36 cellular contexts compared by ENCODE assay signal in the genomic region with DNA sequence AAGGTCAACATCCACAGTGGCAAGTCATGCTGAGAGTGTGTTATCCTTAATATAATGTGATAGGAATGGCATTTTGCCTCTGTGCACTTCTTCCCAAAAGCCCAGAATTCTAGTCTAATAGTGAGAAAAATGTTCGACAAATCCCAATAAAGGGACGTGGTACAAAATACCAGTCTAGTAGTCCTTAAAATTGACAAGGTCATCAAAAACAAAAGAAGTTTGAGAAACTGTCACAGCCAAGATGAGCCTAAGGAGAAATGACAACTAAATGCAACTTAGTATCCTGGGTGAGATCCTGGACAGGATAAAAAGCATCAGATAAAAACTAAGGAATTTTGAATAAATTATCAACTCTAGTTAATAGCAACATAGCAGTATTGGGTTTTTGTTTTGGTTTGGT. TPM values are rescaled to one million over a fixed set of nuclear protein-coding genes. Genes with fewer than 3 reads are reported as not detected.
"Had no signal": no experiment of that assay in that cellular context is flagged by ENCODE, and none has a peak within 500 bp of the region (broad histone marks: within the 10 kb centered on the region; RNA-seq: fewer than 3 reads in every experiment).

No MANE protein-coding gene starts in this region.

- H3K36me3 ChIP-seq: adrenal gland, ascending aorta, brain microvascular endothelial cell, breast epithelium, cardiac muscle cell had no signal

- H3K27ac ChIP-seq: adrenal gland, ascending aorta, body of pancreas, brain microvascular endothelial cell, breast epithelium, cardiac muscle cell had no signal

- DNase-seq: activated effector memory CD4-positive, alpha-beta T cell treated with anti-CD3 and anti-CD28 coated beads, Interleukin-2, amount 50 U/mL, for 16 hours; activated effector memory CD4-positive, alpha-beta T cell treated with Interleukin-2 at 50 U/mL for 16 hours; activated gamma-delta T cell; activated gamma-delta T cell treated with Interleukin-2 at 50 U/mL for 16 hours; activated naive CD4-positive, alpha-beta T cell; activated naive CD4-positive, alpha-beta T cell treated with anti-CD3 and anti-CD28 coated beads for 36 hours; activated naive CD4-positive, alpha-beta T cell treated with anti-CD3 and anti-CD28 coated beads, Interleukin-2, amount 10 ng/mL, durations not matched to agents 7 days and 5 days; activated naive CD4-positive, alpha-beta T cell treated with anti-CD3 and anti-CD28 coated beads, Interleukin-2, amount 50 U/mL, for 16 hours; activated naive CD4-positive, alpha-beta T cell treated with Interleukin-2 at 50 U/mL for 16 hours; activated naive CD8-positive, alpha-beta T cell treated with anti-CD3 and anti-CD28 coated beads for 36 hours; activated naive CD8-positive, alpha-beta T cell treated with anti-CD3 and anti-CD28 coated beads, Interleukin-2, amount 10 ng/mL, durations not matched to agents 7 days and 5 days; activated naive CD8-positive, alpha-beta T cell treated with anti-CD3 and anti-CD28 coated beads, Interleukin-2, amount 50 U/mL, for 24 hours; activated T-cell treated with anti-CD3 and anti-CD28 coated beads, Interleukin-2, amount 50 U/mL, for 1 hour; activated T-cell treated with anti-CD3 and anti-CD28 coated beads, Interleukin-2, amount 50 U/mL, for 24 hours; activated T-cell treated with anti-CD3 and anti-CD28 coated beads, Interleukin-2, amount 50 U/mL, for 4 hours; activated T-cell treated with anti-CD3 and anti-CD28 coated beads, Interleukin-2, amount 50 U/mL, for 48 hours; activated T-cell treated with anti-CD3 and anti-CD28 coated beads, Interleukin-2, amount 50 U/mL, for 72 hours; adrenal gland; amniotic stem cell; amygdala; anterior cingulate cortex; aorta; body of pancreas; brain microvascular endothelial cell; caudate nucleus; central memory CD4-positive, alpha-beta T cell; cerebellar nuclear complex had no signal

- H3K9me3 ChIP-seq: adrenal gland, ascending aorta, body of pancreas, breast epithelium had no signal

- H3K4me3 ChIP-seq: adrenal gland, ascending aorta, body of pancreas, breast epithelium, cardiac muscle cell had no signal

- ATAC-seq: activated naive CD4-positive, alpha-beta T cell treated with anti-CD3 and anti-CD28 coated beads, Interleukin-2, amount 50 U/mL, for 72 hours; activated naive CD8-positive, alpha-beta T cell treated with anti-CD3 and anti-CD28 coated beads, Interleukin-2, amount 50 U/mL, for 24 hours; activated T-cell treated with anti-CD3 and anti-CD28 coated beads, Interleukin-2, amount 50 U/mL, for 4 hours; activated T-cell treated with anti-CD3 and anti-CD28 coated beads, Interleukin-2, amount 50 U/mL, for 72 hours; activated T-helper 17 cell treated with anti-CD3 and anti-CD28 coated beads, Interleukin-2, amount 50 U/mL, for 72 hours; body of pancreas had no signal

- H3K27me3 ChIP-seq: adrenal gland, ascending aorta, body of pancreas, brain microvascular endothelial cell, breast epithelium, cardiac muscle cell had no signal

- FAIRE-seq: astrocyte, bronchial epithelial cell had no signal

- H3K4me1 ChIP-seq: adrenal gland, ascending aorta, body of pancreas, breast epithelium had no signal

RNA-seq across cellular contexts. Expression of a gene that starts 14.4 kb away (rescaled TPM):
- total RNA-seq: ascending aorta, cardiac septum, chondrocyte had no signal
- polyA plus RNA-seq: aorta had no signal
